ENCODE assay signal across 38 cellular contexts in the genomic region with DNA sequence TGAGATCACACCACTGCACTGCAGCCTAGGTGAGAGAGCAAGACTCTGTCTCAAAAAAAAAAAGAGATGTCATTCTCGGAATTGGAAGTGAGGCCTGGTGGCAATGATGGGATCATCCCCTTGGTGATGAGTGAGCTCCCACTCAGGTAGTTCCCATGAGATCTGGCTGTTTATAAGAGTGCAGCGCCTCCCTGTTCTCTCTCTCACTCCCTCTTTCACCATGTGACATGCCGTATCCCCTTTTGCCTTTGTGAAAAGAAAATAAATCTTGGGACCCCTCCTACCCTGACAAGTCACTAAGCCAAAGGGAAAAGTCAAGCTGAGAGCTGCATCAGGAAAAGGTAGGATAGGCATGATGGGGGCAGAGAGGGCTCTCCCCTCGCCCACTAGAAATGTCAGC. TPM values are rescaled to one million over a fixed set of nuclear protein-coding genes. Genes with fewer than 3 reads are reported as not detected.
"Had no signal": no experiment of that assay in that cellular context is flagged by ENCODE, and none has a peak within 500 bp of the region (broad histone marks: within the 10 kb centered on the region; RNA-seq: fewer than 3 reads in every experiment).

No MANE protein-coding gene starts in this region.

- H3K27ac ChIP-seq: PC-9, RWPE1, WERI-Rb-1 had no signal

- H3K27me3 Mint-ChIP-seq: activated naive CD8-positive, alpha-beta T cell; activated naive CD8-positive, alpha-beta T cell treated with anti-CD3 and anti-CD28 coated beads, Interleukin-2, amount 50 U/mL, for 24 hours had no signal

- H3K4me2 ChIP-seq: PC-9 had no signal

- H3K4me3 ChIP-seq: MG63, PC-9 had no signal

- ATAC-seq: activated CD8-positive, alpha-beta memory T cell treated with anti-CD3 and anti-CD28 coated beads, Interleukin-2, amount 10 ng/mL, durations not matched to agents 7 days and 5 days; activated naive CD8-positive, alpha-beta T cell treated with anti-CD3 and anti-CD28 coated beads, Interleukin-2, amount 50 U/mL, for 24 hours had no signal

- H3K9me3 Mint-ChIP-seq: activated CD4-positive, alpha-beta memory T cell treated with anti-CD3 and anti-CD28 coated beads, Interleukin-2, amount 10 ng/mL, durations not matched to agents 7 days and 5 days; activated naive CD4-positive, alpha-beta T cell treated with anti-CD3 and anti-CD28 coated beads, Interleukin-2, amount 10 ng/mL, durations not matched to agents 7 days and 5 days; activated naive CD8-positive, alpha-beta T cell treated with anti-CD3 and anti-CD28 coated beads, Interleukin-2, amount 50 U/mL, for 24 hours; brain had no signal

- H2AFZ ChIP-seq: PC-9 had no signal

- H3K4me3 Mint-ChIP-seq: activated CD4-positive, alpha-beta memory T cell treated with anti-CD3 and anti-CD28 coated beads, Interleukin-2, amount 10 ng/mL, durations not matched to agents 7 days and 5 days; activated CD8-positive, alpha-beta memory T cell treated with anti-CD3 and anti-CD28 coated beads, Interleukin-2, amount 10 ng/mL, durations not matched to agents 7 days and 5 days; activated naive CD4-positive, alpha-beta T cell treated with anti-CD3 and anti-CD28 coated beads, Interleukin-2, amount 10 ng/mL, durations not matched to agents 7 days and 5 days; activated naive CD8-positive, alpha-beta T cell; activated naive CD8-positive, alpha-beta T cell treated with anti-CD3 and anti-CD28 coated beads, Interleukin-2, amount 50 U/mL, for 24 hours; brain had no signal

- H3K36me3 ChIP-seq: MG63, WERI-Rb-1 had no signal

- DNase-seq: activated CD4-positive, alpha-beta memory T cell treated with anti-CD3 and anti-CD28 coated beads, Interleukin-2, amount 10 ng/mL, durations not matched to agents 7 days and 5 days; activated CD4-positive, alpha-beta T cell treated with anti-CD3 and anti-CD28 coated beads for 1 hour; activated CD4-positive, alpha-beta T cell treated with anti-CD3 and anti-CD28 coated beads for 48 hours; activated CD4-positive, CD25-positive, alpha-beta regulatory T cell; activated CD8-positive, alpha-beta memory T cell treated with anti-CD3 and anti-CD28 coated beads for 24 hours; activated CD8-positive, alpha-beta memory T cell treated with anti-CD3 and anti-CD28 coated beads, Interleukin-2, amount 10 ng/mL, durations not matched to agents 7 days and 5 days; activated CD8-positive, alpha-beta memory T cell treated with anti-CD3 and anti-CD28 coated beads, Interleukin-2, amount 50 U/mL, for 48 hours; activated effector memory CD4-positive, alpha-beta T cell treated with Interleukin-2 at 50 U/mL for 16 hours; activated naive CD4-positive, alpha-beta T cell treated with anti-CD3 and anti-CD28 coated beads, Interleukin-2, amount 10 ng/mL, durations not matched to agents 7 days and 5 days; activated naive CD8-positive, alpha-beta T cell treated with anti-CD3 and anti-CD28 coated beads, Interleukin-2, amount 50 U/mL, for 24 hours; activated T-cell treated with anti-CD3 and anti-CD28 coated beads, Interleukin-2, amount 50 U/mL, for 48 hours; anterior cingulate cortex; caudate nucleus; cerebellar nuclear complex; Kasumi-1; KG1; MG63; NCI-H1048; NCI-H1417; NCI-H146; NCI-H1930; NCI-H2081 treated with DMSO at 0.1 percent for 48 hours; NCI-H345; NCI-H526 treated with DMSO at 0.1 percent for 48 hours; NCI-H82; NK-92 treated with Interleukin-12 subunit alpha and Interleukin-12 subunit beta, amount 100 ng/mL, for 24 hours; PC-9; Right ventricle myocardium superior; SW 1271; T1000; WERI-Rb-1 had no signal

- H3K27ac Mint-ChIP-seq: activated CD4-positive, alpha-beta memory T cell treated with anti-CD3 and anti-CD28 coated beads, Interleukin-2, amount 10 ng/mL, durations not matched to agents 7 days and 5 days; activated CD8-positive, alpha-beta memory T cell treated with anti-CD3 and anti-CD28 coated beads, Interleukin-2, amount 10 ng/mL, durations not matched to agents 7 days and 5 days; activated naive CD4-positive, alpha-beta T cell treated with anti-CD3 and anti-CD28 coated beads, Interleukin-2, amount 10 ng/mL, durations not matched to agents 7 days and 5 days; activated naive CD8-positive, alpha-beta T cell; activated naive CD8-positive, alpha-beta T cell treated with anti-CD3 and anti-CD28 coated beads, Interleukin-2, amount 50 U/mL, for 24 hours had no signal

- H3K36me3 Mint-ChIP-seq: activated CD8-positive, alpha-beta memory T cell treated with anti-CD3 and anti-CD28 coated beads, Interleukin-2, amount 10 ng/mL, durations not matched to agents 7 days and 5 days; activated naive CD4-positive, alpha-beta T cell treated with anti-CD3 and anti-CD28 coated beads, Interleukin-2, amount 10 ng/mL, durations not matched to agents 7 days and 5 days; activated naive CD8-positive, alpha-beta T cell; brain had no signal

- H3K27me3 ChIP-seq: MG63 had no signal

RNA-seq across cellular contexts. Expression of a gene that starts 31.4 kb away (rescaled TPM):
- total RNA-seq: bronchial epithelial cell, PC-9, Right ventricle myocardium superior had no signal

RNA-seq across cellular contexts. Expression of a gene that starts 32.1 kb away (rescaled TPM):
- total RNA-seq: activated CD4-positive, alpha-beta memory T cell treated with anti-CD3 and anti-CD28 coated beads, Interleukin-2, amount 10 ng/mL, durations not matched to agents 7 days and 5 days; bronchial epithelial cell; NCI-H460; T-helper 1 cell treated with Interleukin-12 subunit alpha and Interleukin-12 subunit beta and Interleukin-4 antibody, amounts not matched to agents 30 ng/mL and 1 ng/mL, for 36 hours; T-helper 2 cell treated with Interferon-gamma antibody and Interleukin-4, amounts not matched to agents 100 ng/mL and 5 ng/mL, for 36 hours had no signal

RNA-seq across cellular contexts. Expression of a gene that starts 40.6 kb away (rescaled TPM):
- total RNA-seq: bronchial epithelial cell, NCI-H460, PC-9, Right ventricle myocardium superior had no signal
